In the genomic region with DNA sequence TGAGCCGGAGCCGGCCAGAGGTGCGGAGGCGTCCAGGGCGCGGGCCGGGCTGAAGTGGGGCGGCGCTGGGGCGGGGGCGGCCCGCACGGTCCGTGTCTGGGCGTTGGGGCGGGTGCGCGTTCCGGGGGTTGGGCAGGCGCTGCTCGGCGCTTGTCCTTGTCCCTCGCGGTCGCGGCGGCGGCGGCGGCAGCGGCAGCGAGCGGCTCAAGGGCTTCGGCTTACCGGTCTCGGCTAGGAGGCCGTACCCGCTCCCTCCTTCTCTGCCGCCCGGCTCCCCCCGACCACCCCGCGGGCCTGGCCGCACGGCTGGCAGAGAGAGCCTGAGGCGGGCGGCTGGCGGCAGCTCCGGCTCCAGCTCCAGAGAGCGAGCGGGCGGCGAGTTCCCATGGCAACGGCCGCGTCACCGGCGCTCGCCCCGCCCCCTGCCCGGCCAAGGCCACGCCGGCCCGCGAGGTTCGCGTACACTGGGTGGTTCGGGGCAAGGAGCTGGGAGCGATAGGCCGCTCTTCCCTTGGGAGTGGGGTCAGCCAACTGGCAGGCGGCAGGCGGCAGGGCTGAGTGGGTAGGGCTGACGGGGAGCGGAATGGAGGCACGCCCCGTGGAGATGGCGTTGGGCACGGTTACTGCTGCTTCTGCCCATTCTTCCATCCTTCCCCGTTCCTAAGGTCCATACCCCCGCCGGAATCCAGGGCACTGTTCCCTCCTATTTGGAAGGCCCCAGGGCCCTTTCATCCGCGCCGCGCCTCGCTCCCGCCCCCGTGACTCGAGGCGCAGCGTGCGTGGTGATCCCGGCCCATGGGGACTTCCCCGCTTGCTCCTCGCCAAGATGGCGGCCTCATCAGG, we compare ENCODE assay signal across 8 cellular contexts. TPM values are rescaled to one million over a fixed set of nuclear protein-coding genes. Genes with fewer than 3 reads are reported as not detected.
DNase-seq lines count a peak whose midpoint lies in the region; ATAC-seq and TF ChIP-seq lines count a peak whose summit lies in the region.

A gene with protein sequence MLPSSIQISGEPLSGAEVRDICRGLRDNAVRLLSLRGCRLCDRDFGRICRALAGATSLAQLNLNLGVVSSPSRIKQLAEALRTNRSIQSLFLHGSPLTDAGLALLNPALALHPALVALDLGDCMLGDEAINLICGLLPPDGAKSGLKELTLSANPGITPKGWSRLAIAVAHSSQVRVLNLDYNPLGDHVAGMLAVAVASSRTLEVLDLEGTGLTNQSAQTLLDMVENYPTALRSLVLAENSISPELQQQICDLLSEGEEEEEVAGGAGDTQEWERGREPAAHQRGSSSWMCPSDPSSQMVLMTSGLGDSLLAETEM (minus strand): TSS at position 363 of the 843 bp plus-strand sequence. CDS start 561 bp downstream, outside the sequence.

- H3K27me3 Mint-ChIP-seq in T-helper 1 cell treated with Interleukin-12 subunit alpha and Interleukin-12 subunit beta and Interleukin-4 antibody, amounts not matched to agents 30 μg/mL and 1 μg/mL, for 36 hours (ENCODE audit: low read depth): peaks cover 20% of the 10 kb centered on the region
- H3K27me3 Mint-ChIP-seq in progenitor cell of endocrine pancreas (peaks cover 20% of the 10 kb centered on the region), type B pancreatic cell (peaks cover 19% of the 10 kb centered on the region)

- intact Hi-C loops in left ventricle myocardium superior (cut with micrococcal nuclease): no loop called here

- peak within 1 kb of the TSS; percentile 83 for H3K4me3 Mint-ChIP-seq in T-helper 1 cell treated with Interleukin-12 subunit alpha and Interleukin-12 subunit beta and Interleukin-4 antibody, amounts not matched to agents 30 μg/mL and 1 μg/mL, for 36 hours
- peak within 1 kb of the TSS; percentile 78 for H3K4me3 Mint-ChIP-seq in progenitor cell of endocrine pancreas (ENCODE audit: low read depth)
- peak within 1 kb of the TSS; percentile 88 for H3K4me3 Mint-ChIP-seq in type B pancreatic cell

- TF ChIP-seq CTCF in progenitor cell of endocrine pancreas (IDR thresholded peaks at IDR 0.05; ENCODE audit: unreplicated experiment): no peak
- no peak for TF ChIP-seq CTCF in type B pancreatic cell (conservative IDR thresholded peaks at IDR 0.05)

- no peaks in the 10 kb centered on the region for H3K9me3 Mint-ChIP-seq in T-helper 1 cell treated with Interleukin-12 subunit alpha and Interleukin-12 subunit beta and Interleukin-4 antibody, amounts not matched to agents 30 μg/mL and 1 μg/mL, for 36 hours
- H3K9me3 Mint-ChIP-seq in progenitor cell of endocrine pancreas (ENCODE audit: low read depth) (no peaks in the 10 kb centered on the region), type B pancreatic cell (no peaks in the 10 kb centered on the region)

- H3K27ac Mint-ChIP-seq in T-helper 1 cell treated with Interleukin-12 subunit alpha and Interleukin-12 subunit beta and Interleukin-4 antibody, amounts not matched to agents 30 μg/mL and 1 μg/mL, for 36 hours: peak within 1 kb of the TSS; percentile 10
- H3K27ac Mint-ChIP-seq in progenitor cell of endocrine pancreas: peak within 1 kb of the TSS; percentile 64
- H3K27ac Mint-ChIP-seq in type B pancreatic cell: peak within 1 kb of the TSS; percentile 60

- peaks cover 31% of the 10 kb centered on the region for H3K36me3 Mint-ChIP-seq in T-helper 1 cell treated with Interleukin-12 subunit alpha and Interleukin-12 subunit beta and Interleukin-4 antibody, amounts not matched to agents 30 μg/mL and 1 μg/mL, for 36 hours (ENCODE audit: low read depth)
- H3K36me3 Mint-ChIP-seq in progenitor cell of endocrine pancreas (ENCODE audit: insufficient read depth): peaks cover 19% of the 10 kb centered on the region
- peaks cover 18% of the 10 kb centered on the region for H3K36me3 Mint-ChIP-seq in type B pancreatic cell

- peaks cover 20% of the 10 kb centered on the region for H3K4me1 Mint-ChIP-seq in T-helper 1 cell treated with Interleukin-12 subunit alpha and Interleukin-12 subunit beta and Interleukin-4 antibody, amounts not matched to agents 30 μg/mL and 1 μg/mL, for 36 hours (ENCODE audit: low read depth)
- H3K4me1 Mint-ChIP-seq in progenitor cell of endocrine pancreas (ENCODE audit: low read depth) (peaks cover 6% of the 10 kb centered on the region), type B pancreatic cell (ENCODE audit: unreplicated experiment) (peaks cover 9% of the 10 kb centered on the region)

- DNase-seq in COLO668 (lab: John Stamatoyannopoulos, UW; ENCODE audit: unreplicated experiment) (peak; percentile 79), Kasumi-1 (lab: John Stamatoyannopoulos, UW) (peak; percentile 14 to 21), amniotic stem cell (lab: John Stamatoyannopoulos, UW) (peak; percentile 68), left ventricle myocardium superior (peak; percentile 95), progenitor cell of endocrine pancreas (ENCODE audit: low spot score, unreplicated experiment) (peak; percentile 78), type B pancreatic cell (ENCODE audit: extremely low spot score, unreplicated experiment) (peak; percentile 91)

- ATAC-seq in GM21381 (IDR thresholded peaks at IDR 0.05; ENCODE audit: unreplicated experiment) (peak; percentile 51), left ventricle myocardium superior (peak; percentile 83)

RNA-seq across cellular contexts. Expression of the gene that starts here (rescaled TPM):
- total RNA-seq in left ventricle myocardium superior (1.0 TPM), progenitor cell of endocrine pancreas (1.5 and 1.6 TPM in 2 replicates), type B pancreatic cell (ENCODE audit: low replicate concordance) (1.5 and 2.9 TPM in 2 replicates)

Comparison
In these comparisons a context has a peak if more than half of its experiments do, and no peak if none do; other contexts are left out.
1. Peak in every context shown above with its lines: DNase-seq and ATAC-seq.
2. DNase-seq: peak in every context shown above with its lines; median percentile 95 in left ventricle myocardium superior; 91 in type B pancreatic cell; 79 in COLO668; 78 in progenitor cell of endocrine pancreas; 68 in amniotic stem cell; 18 in Kasumi-1.
3. H3K27ac Mint-ChIP-seq: peak in every context shown above with its lines; median percentile 64 in progenitor cell of endocrine pancreas; 60 in type B pancreatic cell; 10 in T-helper 1 cell treated with Interleukin-12 subunit alpha and Interleukin-12 subunit beta and Interleukin-4 antibody, amounts not matched to agents 30 μg/mL and 1 μg/mL, for 36 hours.